In genomic region chr22:39520874-39521857, GRCh38 we compare ENCODE assay signal across 8 cellular contexts. TPM values are rescaled to one million over a fixed set of nuclear protein-coding genes. Genes with fewer than 3 reads are reported as not detected.
DNase-seq lines count a peak whose midpoint lies in the region; ATAC-seq, FAIRE-seq and TF ChIP-seq lines count a peak whose summit lies in the region.

No MANE protein-coding gene starts in this region.

- TF ChIP-seq CTCF in C4-2B (conservative IDR thresholded peaks at IDR 0.05) (no peak), astrocyte (IDR thresholded peaks at IDR 0.05; ENCODE audit: insufficient read depth, low read depth, low read length) (no peak), sigmoid colon (IDR thresholded peaks at IDR 0.05) (no peak)

- TF ChIP-seq EP300 in sigmoid colon (IDR thresholded peaks at IDR 0.05): no peak

- intact Hi-C loops in sigmoid colon (cut with DNase I): loop anchor here (5.0 kb wide), 2 partner anchors 169 to 649 kb away; partner anchors contain the start of gene CBX6

- H3K4me3 ChIP-seq in HUES48 (ENCODE audit: low read depth, low read length) (peak overlapping the region; percentile 97), astrocyte (ENCODE audit: insufficient read depth, low read depth, low read length) (peak overlapping the region; percentile 99), sigmoid colon (peak overlapping the region; percentile 80 to 100 (median 96))

- ATAC-seq in GM19351 (IDR thresholded peaks at IDR 0.05; ENCODE audit: unreplicated experiment): peak; percentile 10
- no peak for ATAC-seq in GM21528 (IDR thresholded peaks at IDR 0.05; ENCODE audit: low FRiP score, unreplicated experiment)

- peaks cover 43% of the 10 kb centered on the region for H3K4me1 Mint-ChIP-seq in T-helper 2 cell treated with Interferon-gamma antibody and Interleukin-4, amounts not matched to agents 5 μg/mL and 100 μg/mL, for 36 hours (ENCODE audit: low read depth)
- H3K4me1 Mint-ChIP-seq in astrocyte (ENCODE audit: low read depth, unreplicated experiment): peaks cover 24% of the 10 kb centered on the region

- no peaks in the 10 kb centered on the region for H3K9me3 Mint-ChIP-seq in T-helper 2 cell treated with Interferon-gamma antibody and Interleukin-4, amounts not matched to agents 5 μg/mL and 100 μg/mL, for 36 hours
- no peaks in the 10 kb centered on the region for H3K9me3 Mint-ChIP-seq in astrocyte (ENCODE audit: unreplicated experiment)

- H3K27me3 ChIP-seq in HUES48 (ENCODE audit: control insufficient read depth, insufficient read depth, low read length): peaks cover 10% of the 10 kb centered on the region; the same call in 1 of the 2 replicates
- no peaks in the 10 kb centered on the region for H3K27me3 ChIP-seq in astrocyte (ENCODE audit: insufficient read depth, low read length)
- H3K27me3 ChIP-seq in sigmoid colon: no peaks in the 10 kb centered on the region

- WGBS in sigmoid colon, 2 donors: 1 to 2% methylated on average over 55 of the region's 55 CpGs

- H3K4me3 Mint-ChIP-seq in T-helper 2 cell treated with Interferon-gamma antibody and Interleukin-4, amounts not matched to agents 5 μg/mL and 100 μg/mL, for 36 hours: peak overlapping the region; percentile 93
- H3K4me3 Mint-ChIP-seq in astrocyte (ENCODE audit: unreplicated experiment): peak overlapping the region; percentile 93

- peaks cover 74% of the 10 kb centered on the region for H3K79me2 ChIP-seq in astrocyte (ENCODE audit: insufficient read depth, low read length)

- peak overlapping the region; percentile 98 for H3K27ac Mint-ChIP-seq in T-helper 2 cell treated with Interferon-gamma antibody and Interleukin-4, amounts not matched to agents 5 μg/mL and 100 μg/mL, for 36 hours
- peak overlapping the region; percentile 100 for H3K27ac Mint-ChIP-seq in astrocyte (ENCODE audit: unreplicated experiment)

- no peaks in the 10 kb centered on the region for H3K9me3 ChIP-seq in HUES48 (ENCODE audit: control insufficient read depth, insufficient read depth, low read length)
- no peaks in the 10 kb centered on the region for H3K9me3 ChIP-seq in astrocyte (ENCODE audit: insufficient read depth, low read depth, low read length)
- no peaks in the 10 kb centered on the region for H3K9me3 ChIP-seq in sigmoid colon

- H4K20me1 ChIP-seq in astrocyte (ENCODE audit: insufficient read depth, low read length): peaks cover 55% of the 10 kb centered on the region

- no peak for FAIRE-seq in astrocyte (lab: Jason Lieb, UNC)

- peaks cover 12% of the 10 kb centered on the region for H3K4me1 ChIP-seq in HUES48 (ENCODE audit: control insufficient read depth, insufficient read depth, low read length)
- peaks cover 15% of the 10 kb centered on the region for H3K4me1 ChIP-seq in astrocyte (ENCODE audit: insufficient read depth, low read length)
- peaks cover 0 to 59% (median 57%) of the 10 kb centered on the region in 4 donors for H3K4me1 ChIP-seq in sigmoid colon

- no peak overlapping the region for H2AFZ ChIP-seq in astrocyte (ENCODE audit: low read depth, low read length)

- H3K9ac ChIP-seq in HUES48 (ENCODE audit: low read depth, low read length) (peak overlapping the region; percentile 99), astrocyte (ENCODE audit: low read length) (peak overlapping the region; percentile 97)

- peak; percentile 74 for DNase-seq in T-helper 2 cell treated with Interferon-gamma antibody and Interleukin-4, amounts not matched to agents 5 μg/mL and 100 μg/mL, for 36 hours (ENCODE audit: low spot score)
- DNase-seq in astrocyte (ENCODE audit: low read depth) (peak; percentile 52), hepatic stellate cell (ENCODE audit: low spot score) (peak; percentile 76), sigmoid colon (peak; percentile 93)

- peaks cover 49% of the 10 kb centered on the region for H3K36me3 ChIP-seq in HUES48 (ENCODE audit: control insufficient read depth, insufficient read depth, low read length)
- H3K36me3 ChIP-seq in astrocyte (ENCODE audit: insufficient read depth, low read length): peaks cover 25% of the 10 kb centered on the region
- H3K36me3 ChIP-seq in sigmoid colon: peaks cover 19 to 52% (median 31%) of the 10 kb centered on the region in 4 donors

- no peak for TF ChIP-seq POLR2A in sigmoid colon (IDR thresholded peaks at IDR 0.05)

- peaks cover 53% of the 10 kb centered on the region for H3K36me3 Mint-ChIP-seq in T-helper 2 cell treated with Interferon-gamma antibody and Interleukin-4, amounts not matched to agents 5 μg/mL and 100 μg/mL, for 36 hours (ENCODE audit: low read depth)
- peaks cover 36% of the 10 kb centered on the region for H3K36me3 Mint-ChIP-seq in astrocyte (ENCODE audit: low read depth, unreplicated experiment)

- peaks cover 3% of the 10 kb centered on the region for H3K27me3 Mint-ChIP-seq in T-helper 2 cell treated with Interferon-gamma antibody and Interleukin-4, amounts not matched to agents 5 μg/mL and 100 μg/mL, for 36 hours (ENCODE audit: low read depth)
- no peaks in the 10 kb centered on the region for H3K27me3 Mint-ChIP-seq in astrocyte (ENCODE audit: low read depth, unreplicated experiment)

- peak overlapping the region; percentile 93 for H3K4me2 ChIP-seq in astrocyte (ENCODE audit: low read length)

- H3K27ac ChIP-seq in C4-2B (peak overlapping the region; percentile 100), HUES48 (ENCODE audit: low read depth, low read length) (peak overlapping the region; percentile 98), astrocyte (ENCODE audit: low read depth, low read length) (peak overlapping the region; percentile 98), sigmoid colon (peak overlapping the region; percentile 99 to 100 (median 99))

RNA-seq across cellular contexts. Expression of gene ATF4, which starts 0.8 kb away (rescaled TPM):
- total RNA-seq in astrocyte (502 and 508 TPM in 2 replicates), sigmoid colon (100 to 1,000 TPM; 483 to 651 (median 631) TPM)
- 100 to 1,000 TPM; 423 to 446 (median 444) TPM for polyA plus RNA-seq in sigmoid colon

RNA-seq across cellular contexts. Expression of gene RPS19BP1, which starts 11.4 kb away (rescaled TPM):
- total RNA-seq in astrocyte (45.5 and 58.7 TPM in 2 replicates), sigmoid colon (100 to 1,000 TPM; 148 to 217 (median 189) TPM)
- polyA plus RNA-seq in sigmoid colon: 100 to 1,000 TPM; 176 to 180 (median 180) TPM

RNA-seq across cellular contexts. Expression of gene MIEF1, which starts 19.1 kb away (rescaled TPM):
- total RNA-seq in astrocyte (34.2 and 35.6 TPM in 2 replicates), sigmoid colon (10 to 100 TPM; 11.8 to 19.7 (median 14.2) TPM)
- polyA plus RNA-seq in sigmoid colon: 10 to 100 TPM in 2 of 3 donors, 1 to 10 TPM in 1; 9.0 to 25.4 (median 11.6) TPM

RNA-seq across cellular contexts. Expression of gene CACNA1I, which starts 49.4 kb away (rescaled TPM):
- total RNA-seq in astrocyte: 0.11 and 0.17 TPM in 2 replicates
- under 1 TPM in 3 of 4 donors, not detected in 1; under 0.01 to 0.16 (median 0.14) TPM for total RNA-seq in sigmoid colon
- under 1 TPM in 1 of 3 donors, not detected in 2; 0.95 TPM for polyA plus RNA-seq in sigmoid colon
